ENCODE assay signal across 18 cellular contexts in the genomic region with DNA sequence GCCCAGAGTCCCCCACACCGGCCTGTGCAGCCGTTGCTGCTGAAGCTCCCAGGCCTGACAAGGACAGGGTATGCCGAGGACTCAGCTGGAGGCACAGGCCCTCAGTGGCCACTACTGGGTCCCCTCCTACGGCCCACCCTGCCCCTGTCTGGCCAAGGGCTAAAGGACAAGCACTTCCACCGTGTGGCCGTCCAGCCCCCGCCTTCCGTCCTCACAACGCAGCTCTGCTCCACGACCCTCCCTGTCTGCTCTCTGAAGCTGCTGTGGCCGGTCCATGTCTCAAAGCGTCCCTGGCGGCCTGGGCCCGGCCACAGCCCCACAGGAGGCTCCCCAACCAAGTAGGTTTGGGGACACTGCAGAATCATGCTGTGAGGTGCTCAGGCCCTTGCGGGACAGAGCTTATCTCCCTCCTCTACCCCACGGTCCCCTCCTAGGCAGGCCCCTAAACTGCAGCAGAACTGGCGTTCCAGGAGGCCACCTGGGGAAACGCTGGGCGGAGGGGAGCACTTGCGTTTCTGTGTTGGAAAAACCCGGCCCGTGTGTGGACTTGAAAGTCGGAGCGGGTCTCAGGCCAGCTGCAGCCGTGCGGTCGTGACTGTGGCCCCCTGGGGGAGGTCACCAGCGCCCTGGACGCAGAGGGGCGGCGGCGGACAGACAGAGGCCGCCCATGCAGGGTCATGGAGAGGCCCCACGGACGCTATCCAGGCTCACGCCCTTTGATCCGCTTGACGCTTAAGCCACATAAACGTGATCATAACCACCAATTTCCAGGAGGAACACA. TPM values are rescaled to one million over a fixed set of nuclear protein-coding genes. Genes with fewer than 3 reads are reported as not detected.
DNase-seq lines count a peak whose midpoint lies in the region; ATAC-seq and TF ChIP-seq lines count a peak whose summit lies in the region.
"Had no signal": no experiment of that assay in that cellular context is flagged by ENCODE, and none has a peak within 500 bp of the region (broad histone marks: within the 10 kb centered on the region; RNA-seq: fewer than 3 reads in every experiment).

No MANE protein-coding gene starts in this region.

- no peaks in the 10 kb centered on the region for H3K9me3 Mint-ChIP-seq in CD8-positive, alpha-beta T cell
- H3K9me3 Mint-ChIP-seq in dendritic cell treated with granulocyte-macrophage colony-stimulating factor and Interleukin-4, amounts not matched to agents 40 ng/mL and 50 ng/mL, for 4 days, result no peaks in the 10 kb centered on the region
- no peaks in the 10 kb centered on the region for H3K9me3 Mint-ChIP-seq in nephron progenitor cell

- H3K9me3 ChIP-seq in CD8-positive, alpha-beta T cell (ENCODE audit: low read length), result no peaks in the 10 kb centered on the region
- H3K9me3 ChIP-seq: SJSA1 had no signal

- intact Hi-C loops in CD8-positive, alpha-beta T cell (cut with DNase I, micrococcal nuclease), result no loop called here
- intact Hi-C loops in dendritic cell treated with granulocyte-macrophage colony-stimulating factor and Interleukin-4, amounts not matched to agents 40 ng/mL and 50 ng/mL, for 4 days (cut with micrococcal nuclease), result no loop called here

- H3K4me3 ChIP-seq in CD8-positive, alpha-beta T cell (ENCODE audit: low read depth, low read length), result no peak overlapping the region
- H3K4me3 ChIP-seq: GM23248, SJSA1 had no signal

- peaks cover 11% of the 10 kb centered on the region for H3K36me3 ChIP-seq in CD8-positive, alpha-beta T cell (ENCODE audit: insufficient read depth, low read length)

- no peaks in the 10 kb centered on the region for H3K27me3 ChIP-seq in CD8-positive, alpha-beta T cell (ENCODE audit: insufficient read depth, low read length)
- H3K27me3 ChIP-seq: SJSA1 had no signal

- H3K27ac ChIP-seq in CD8-positive, alpha-beta T cell (ENCODE audit: low read depth, low read length), result no peak overlapping the region
- H3K27ac ChIP-seq: GM23248, SJSA1 had no signal

- CTCF ChIA-PET in CD8-positive, alpha-beta T cell (lab: Charles Lee), result interaction anchor here (0.9 to 3.5 kb wide), 3 partner anchors 79 to 385 kb away, joined by 3 to 29 read pairs (median 3); no protein-coding TSS in a partner anchor

- H3K27ac Mint-ChIP-seq in CD8-positive, alpha-beta T cell, result peak overlapping the region; percentile 45
- peak overlapping the region; percentile 42 for H3K27ac Mint-ChIP-seq in dendritic cell treated with granulocyte-macrophage colony-stimulating factor and Interleukin-4, amounts not matched to agents 40 ng/mL and 50 ng/mL, for 4 days
- H3K27ac Mint-ChIP-seq in nephron progenitor cell, result peak overlapping the region; percentile 53
- H3K27ac Mint-ChIP-seq: CD4-positive, CD25-positive, alpha-beta regulatory T cell had no signal

- peaks cover 72% of the 10 kb centered on the region for H3K36me3 Mint-ChIP-seq in CD8-positive, alpha-beta T cell
- H3K36me3 Mint-ChIP-seq in dendritic cell treated with granulocyte-macrophage colony-stimulating factor and Interleukin-4, amounts not matched to agents 40 ng/mL and 50 ng/mL, for 4 days (ENCODE audit: low read depth), result peaks cover 82% of the 10 kb centered on the region
- peaks cover 5% of the 10 kb centered on the region for H3K36me3 Mint-ChIP-seq in nephron progenitor cell (ENCODE audit: low read depth)

- no peaks in the 10 kb centered on the region for H3K4me1 ChIP-seq in CD8-positive, alpha-beta T cell (ENCODE audit: insufficient read depth, low read length)

- POLR2A ChIA-PET in CD8-positive, alpha-beta T cell (lab: Charles Lee), result no interaction called here

- ATAC-seq in CD8-positive, alpha-beta T cell, result no peak
- no peak for ATAC-seq in HG03520 (IDR thresholded peaks at IDR 0.05; ENCODE audit: unreplicated experiment)

- no peaks in the 10 kb centered on the region for H3K27me3 Mint-ChIP-seq in CD8-positive, alpha-beta T cell (ENCODE audit: low read depth)
- no peaks in the 10 kb centered on the region for H3K27me3 Mint-ChIP-seq in dendritic cell treated with granulocyte-macrophage colony-stimulating factor and Interleukin-4, amounts not matched to agents 40 ng/mL and 50 ng/mL, for 4 days
- peaks cover 2% of the 10 kb centered on the region for H3K27me3 Mint-ChIP-seq in nephron progenitor cell (ENCODE audit: low read depth, poor library complexity)
- H3K27me3 Mint-ChIP-seq: CD4-positive, CD25-positive, alpha-beta regulatory T cell had no signal

- no peak overlapping the region for H3K4me3 Mint-ChIP-seq in CD8-positive, alpha-beta T cell
- H3K4me3 Mint-ChIP-seq in dendritic cell treated with granulocyte-macrophage colony-stimulating factor and Interleukin-4, amounts not matched to agents 40 ng/mL and 50 ng/mL, for 4 days, result no peak overlapping the region
- H3K4me3 Mint-ChIP-seq in nephron progenitor cell, result no peak overlapping the region
- H3K4me3 Mint-ChIP-seq: CD4-positive, CD25-positive, alpha-beta regulatory T cell had no signal

- no peaks in the 10 kb centered on the region for H3K4me1 Mint-ChIP-seq in CD8-positive, alpha-beta T cell (ENCODE audit: low read depth)
- peaks cover 6% of the 10 kb centered on the region for H3K4me1 Mint-ChIP-seq in dendritic cell treated with granulocyte-macrophage colony-stimulating factor and Interleukin-4, amounts not matched to agents 40 ng/mL and 50 ng/mL, for 4 days (ENCODE audit: low read depth)
- peaks cover 32% of the 10 kb centered on the region for H3K4me1 Mint-ChIP-seq in nephron progenitor cell
- H3K4me1 Mint-ChIP-seq: CD4-positive, CD25-positive, alpha-beta regulatory T cell had no signal

- TF ChIP-seq CTCF in CD8-positive, alpha-beta T cell (IDR thresholded peaks at IDR 0.05), result no peak
- no peak for TF ChIP-seq CTCF in nephron progenitor cell (IDR thresholded peaks at IDR 0.05)

- DNase-seq in 8988T, result peak; percentile 37
- DNase-seq in CD8-positive, alpha-beta T cell, result no peak
- DNase-seq in nephron progenitor cell, result no peak
- DNase-seq in ureter (ENCODE audit: low spot score), result no peak
- no peak for DNase-seq in middle frontal gyrus (ENCODE audit: extremely low spot score, low spot score)
- DNase-seq: ACHN; AML-193; CD4-positive, CD25-positive, alpha-beta regulatory T cell; DMS53; GM23248; NCI-H1048; NCI-H1436 treated with DMSO at 0.1 percent for 48 hours; NCI-H2029 treated with DMSO at 0.1 percent for 48 hours; NCI-H748 treated with DMSO at 0.1 percent for 48 hours; RPMI8226 had no signal

RNA-seq across cellular contexts. Expression of gene NKD2, which starts 45.6 kb away (rescaled TPM):
- total RNA-seq in CD8-positive, alpha-beta T cell, result under 1 TPM in 1 of 2 experiments, not detected in 1; 0.33 TPM
- total RNA-seq in ureter, result 14.2 TPM
- total RNA-seq: CD4-positive, CD25-positive, alpha-beta regulatory T cell; GM23248 had no signal

RNA-seq across cellular contexts. Expression of gene SLC12A7, which starts 57.7 kb away (rescaled TPM):
- 10 to 100 TPM; 49.0 to 54.2 TPM for total RNA-seq in CD8-positive, alpha-beta T cell
- total RNA-seq in ureter, result 77.0 TPM

Comparison
In these comparisons a context has a peak if more than half of its experiments do, and no peak if none do; other contexts are left out.
1. RNA of gene NKD2, which starts 45.6 kb away (total RNA-seq): 14.2 TPM in ureter (single experiment); 0.33 TPM in CD8-positive, alpha-beta T cell; every median in the first group is over 10 times any median in the second.
2. Peak in every context shown above with its lines, with median percentiles within 50 percentile points of each other: H3K27ac Mint-ChIP-seq.